Comparison of ENCODE assay signal across 8 cellular contexts in the genomic region with DNA sequence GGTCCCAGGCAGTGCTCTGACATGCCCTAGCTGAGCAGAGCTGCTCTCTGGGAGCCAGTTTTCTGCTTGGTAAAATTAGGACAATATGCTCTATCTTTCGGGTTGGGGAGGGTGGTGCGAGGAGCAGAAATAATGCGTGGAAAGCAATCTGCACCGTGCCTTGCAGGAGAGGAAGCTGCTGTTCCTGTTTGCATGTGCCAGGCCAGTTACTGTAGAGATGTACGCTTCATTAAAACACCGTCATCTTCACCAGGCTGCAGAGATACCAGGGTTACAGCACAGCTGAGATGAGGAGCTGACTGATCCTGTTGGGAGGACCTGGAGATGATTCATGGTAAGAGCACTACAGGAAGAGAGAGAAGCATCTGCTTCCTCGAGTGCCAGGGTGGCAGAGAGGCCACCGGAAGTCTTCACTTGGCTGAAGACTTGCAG. TPM values are rescaled to one million over a fixed set of nuclear protein-coding genes. Genes with fewer than 3 reads are reported as not detected.
DNase-seq lines count a peak whose midpoint lies in the region; ATAC-seq and TF ChIP-seq lines count a peak whose summit lies in the region.

No MANE protein-coding gene starts in this region.

- no peaks in the 10 kb centered on the region for H3F3A ChIP-seq in SU-DHL-6 (ENCODE audit: insufficient read depth)

- no peak overlapping the region for H3K4me3 ChIP-seq in SU-DHL-6 (ENCODE audit: insufficient read depth, low read length, poor library complexity, severe bottlenecking)
- H3K4me3 ChIP-seq in effector memory CD4-positive, alpha-beta T cell (ENCODE audit: insufficient read depth, low read depth, low read length, poor library complexity, severe bottlenecking), result peak overlapping the region; percentile 8

- H3K36me3 Mint-ChIP-seq in stimulated activated naive CD8-positive, alpha-beta T cell treated with anti-CD3 and anti-CD28 coated beads, Interleukin-15, Interleukin-2, amounts not matched to agents 100 ng/mL and 50 ng/mL, for 24 hours (ENCODE audit: low read depth), result no peaks in the 10 kb centered on the region

- H3K27me3 ChIP-seq in SU-DHL-6 (ENCODE audit: low read length), result no peaks in the 10 kb centered on the region
- H3K27me3 ChIP-seq in effector memory CD4-positive, alpha-beta T cell (replicated peaks; ENCODE audit: control insufficient read depth, insufficient read depth, low read length, poor library complexity, severe bottlenecking), result no peaks in the 10 kb centered on the region

- H3K9me3 Mint-ChIP-seq in stimulated activated naive CD8-positive, alpha-beta T cell treated with anti-CD3 and anti-CD28 coated beads, Interleukin-15, Interleukin-2, amounts not matched to agents 100 ng/mL and 50 ng/mL, for 24 hours, result no peaks in the 10 kb centered on the region

- peak; percentile 46 for ATAC-seq in Right ventricle myocardium superior (ENCODE audit: poor library complexity)
- ATAC-seq in GM21367 (IDR thresholded peaks at IDR 0.05; ENCODE audit: unreplicated experiment), result no peak

- no peaks in the 10 kb centered on the region for H3K9me3 ChIP-seq in SU-DHL-6 (ENCODE audit: insufficient read depth, low read length)
- H3K9me3 ChIP-seq in effector memory CD4-positive, alpha-beta T cell (ENCODE audit: control insufficient read depth, low read length), result no peaks in the 10 kb centered on the region

- H3K27ac Mint-ChIP-seq in stimulated activated naive CD8-positive, alpha-beta T cell treated with anti-CD3 and anti-CD28 coated beads, Interleukin-15, Interleukin-2, amounts not matched to agents 100 ng/mL and 50 ng/mL, for 24 hours, result peak overlapping the region; percentile 86

- no peaks in the 10 kb centered on the region for H4K20me1 ChIP-seq in SU-DHL-6 (ENCODE audit: low read depth, low read length)

- H3K9me2 ChIP-seq in SU-DHL-6 (replicated peaks; ENCODE audit: insufficient read depth, low read length), result no peaks in the 10 kb centered on the region

- no peak overlapping the region for H3K4me2 ChIP-seq in SU-DHL-6 (ENCODE audit: low read depth, low read length, poor library complexity, severe bottlenecking)

- no peaks in the 10 kb centered on the region for H3K36me3 ChIP-seq in SU-DHL-6 (ENCODE audit: low read length)
- no peaks in the 10 kb centered on the region for H3K36me3 ChIP-seq in effector memory CD4-positive, alpha-beta T cell (ENCODE audit: control insufficient read depth, insufficient read depth, low read length)

- no peak for TF ChIP-seq CTCF in SU-DHL-6 (IDR thresholded peaks at IDR 0.05; ENCODE audit: insufficient read depth, low read length, poor library complexity, severe bottlenecking)

- no peak for DNase-seq in Right ventricle myocardium superior
- DNase-seq in cardiac septum (ENCODE audit: low spot score), result no peak
- DNase-seq in effector memory CD4-positive, alpha-beta T cell, result no peak
- no peak for DNase-seq in NCI-H1105 (lab: John Stamatoyannopoulos, UW)
- no peak for DNase-seq in NCI-H1436 treated with DMSO at 0.1 percent for 48 hours (lab: John Stamatoyannopoulos, UW)

- peak overlapping the region; percentile 35 for H3K4me3 Mint-ChIP-seq in stimulated activated naive CD8-positive, alpha-beta T cell treated with anti-CD3 and anti-CD28 coated beads, Interleukin-15, Interleukin-2, amounts not matched to agents 100 ng/mL and 50 ng/mL, for 24 hours

- H3K27me3 Mint-ChIP-seq in stimulated activated naive CD8-positive, alpha-beta T cell treated with anti-CD3 and anti-CD28 coated beads, Interleukin-15, Interleukin-2, amounts not matched to agents 100 ng/mL and 50 ng/mL, for 24 hours, result no peaks in the 10 kb centered on the region

- H2AFZ ChIP-seq in SU-DHL-6 (ENCODE audit: low read depth, low read length, severe bottlenecking), result peak overlapping the region; percentile 23

- H3K4me1 Mint-ChIP-seq in stimulated activated naive CD8-positive, alpha-beta T cell treated with anti-CD3 and anti-CD28 coated beads, Interleukin-15, Interleukin-2, amounts not matched to agents 100 ng/mL and 50 ng/mL, for 24 hours (ENCODE audit: low read depth), result peaks cover 30% of the 10 kb centered on the region

- H3K79me2 ChIP-seq in SU-DHL-6 (ENCODE audit: insufficient read depth, low read length), result no peaks in the 10 kb centered on the region

- H3K27ac ChIP-seq in SU-DHL-6 (ENCODE audit: low read depth, low read length), result no peak overlapping the region
- H3K27ac ChIP-seq in effector memory CD4-positive, alpha-beta T cell (ENCODE audit: insufficient read depth, low read length, poor library complexity, severe bottlenecking), result no peak overlapping the region

- no peak overlapping the region for H3K9ac ChIP-seq in SU-DHL-6 (ENCODE audit: low read length)

- intact Hi-C loops in Right ventricle myocardium superior (cut with DNase I) (no loop called here), cardiac septum (cut with DNase I) (no loop called here)

- peaks cover 13% of the 10 kb centered on the region for H3K4me1 ChIP-seq in effector memory CD4-positive, alpha-beta T cell (ENCODE audit: control insufficient read depth, insufficient read depth, low read length, poor library complexity, severe bottlenecking)

RNA-seq across cellular contexts. Expression of a gene that starts 29.5 kb away (rescaled TPM):
- 27.2 TPM for total RNA-seq in Right ventricle myocardium superior
- total RNA-seq in cardiac septum, result 22.4 TPM
